ENCODE assay signal across 20 cellular contexts in the genomic region with DNA sequence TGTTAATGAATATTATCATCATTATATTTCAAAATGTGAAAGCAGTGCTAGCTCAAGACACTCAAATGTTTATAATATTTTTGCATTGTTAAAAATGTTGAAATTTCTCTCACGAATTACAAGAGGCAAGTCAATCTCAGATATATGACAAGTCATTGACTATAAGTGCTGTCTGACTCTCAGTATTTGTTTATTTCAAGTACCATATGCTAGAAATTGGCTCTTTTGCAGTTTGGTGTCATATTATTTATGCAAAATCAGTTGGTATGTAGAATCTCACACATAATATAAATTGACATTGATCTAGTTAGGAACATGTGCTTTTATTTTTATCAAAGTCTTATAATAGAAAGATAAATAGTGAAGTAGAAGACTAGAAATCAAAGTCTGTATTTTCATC.
A peak's percentile ranks its signal among the peaks of the same experiment; 100 is the strongest.
DNase-seq lines count a peak whose midpoint lies in the region; ATAC-seq and TF ChIP-seq lines count a peak whose summit lies in the region.
"Had no signal": no experiment of that assay in that cellular context is flagged by ENCODE, and none has a peak within 500 bp of the region (broad histone marks: within the 10 kb centered on the region; RNA-seq: fewer than 3 reads in every experiment).

No MANE protein-coding gene starts in this region.

- H3K4me2 ChIP-seq in GM23248 (ENCODE audit: unreplicated experiment) (peak overlapping the region; percentile 31), osteoblast (ENCODE audit: insufficient read depth, low read length) (no peak overlapping the region)

- in situ Hi-C loops in GM23248 (cut with MboI): no loop called here

- intact Hi-C loops in heart left ventricle (cut with DNase I): no loop called here

- H3K36me3 ChIP-seq in GM23248 (ENCODE audit: low read depth) (no peaks in the 10 kb centered on the region), osteoblast (ENCODE audit: insufficient read depth, low read length) (no peaks in the 10 kb centered on the region), heart left ventricle (peaks cover 0 to 41% (median 0%) of the 10 kb centered on the region in 9 donors)

- WGBS in GM23248 (ENCODE audit: low coverage in 1 of 2, low lambda C conversion rate in 2 of 2, missing lambda C conversion rate in 2 of 2), 2 experiments: 15 to 39% methylated on average over 1 of the region's 1 CpG
- WGBS in heart left ventricle, 4 donors: 63 to 65% (median 65%) methylated on average over 1 of the region's 1 CpG

- H3K4me1 ChIP-seq in GM23248 (ENCODE audit: insufficient read depth): peaks cover 50% of the 10 kb centered on the region
- peaks cover 27% of the 10 kb centered on the region for H3K4me1 ChIP-seq in osteoblast (ENCODE audit: insufficient read depth, low read length)
- peaks cover 0 to 82% (median 11%) of the 10 kb centered on the region in 12 donors for H3K4me1 ChIP-seq in heart left ventricle

- no peak overlapping the region for H3K4me3 ChIP-seq in GM23248
- H3K4me3 ChIP-seq in osteoblast (ENCODE audit: insufficient read depth, low read length): no peak overlapping the region
- H3K4me3 ChIP-seq in heart left ventricle: no peak overlapping the region
- H3K4me3 ChIP-seq: SK-N-MC had no signal

- H3K9me3 ChIP-seq in GM23248 (ENCODE audit: low read depth): no peaks in the 10 kb centered on the region
- H3K9me3 ChIP-seq in osteoblast (ENCODE audit: low read depth, low read length): no peaks in the 10 kb centered on the region
- H3K9me3 ChIP-seq in heart left ventricle: no peaks in the 10 kb centered on the region

- H3K9ac ChIP-seq in GM23248: no peak overlapping the region

- no peaks in the 10 kb centered on the region for H3K9me2 ChIP-seq in GM23248 (ENCODE audit: insufficient read depth)

- H3K27me3 ChIP-seq in GM23248 (replicated peaks; ENCODE audit: insufficient read depth): no peaks in the 10 kb centered on the region
- no peaks in the 10 kb centered on the region for H3K27me3 ChIP-seq in osteoblast (ENCODE audit: insufficient read depth, low read length)
- H3K27me3 ChIP-seq in heart left ventricle: no peaks in the 10 kb centered on the region

- no peak for DNase-seq in GM23248
- peak; percentile 30 for DNase-seq in HT-29 (ENCODE audit: low spot score)
- DNase-seq in osteoblast (ENCODE audit: insufficient read length, low spot score, missing footprints): no peak
- no peak for DNase-seq in activated naive CD4-positive, alpha-beta T cell treated with anti-CD3 and anti-CD28 coated beads, Interleukin-2, amount 50 U/mL, for 16 hours
- no peak for DNase-seq in NOMO-1 (lab: John Stamatoyannopoulos, UW; ENCODE audit: unreplicated experiment in 2 of 2)
- DNase-seq in heart left ventricle: no peak
- DNase-seq: CD4-positive, CD25-positive, alpha-beta regulatory T cell; DMS79 treated with DMSO at 0.1 percent for 48 hours; H9; KG1; NCI-H1092; NCI-H1436; NCI-H187 treated with DMSO at 0.1 percent for 48 hours; NCI-H2107; NCI-H2227 treated with DMSO at 0.1 percent for 48 hours; NCI-H774; SHP77 had no signal

- H3K79me2 ChIP-seq in GM23248 (ENCODE audit: insufficient read depth): no peaks in the 10 kb centered on the region
- no peaks in the 10 kb centered on the region for H3K79me2 ChIP-seq in osteoblast (ENCODE audit: insufficient read depth, low read length)

- ATAC-seq in SK-N-SH treated with all-trans-retinoic acid at 6 μM for 48 hours (peak; percentile 39; the same call in 1 of the 3 replicates), heart left ventricle (no peak)

- H3F3A ChIP-seq in GM23248 (ENCODE audit: insufficient read depth): peaks cover 35% of the 10 kb centered on the region

- H4K20me1 ChIP-seq in GM23248 (ENCODE audit: insufficient read depth) (no peaks in the 10 kb centered on the region), osteoblast (ENCODE audit: insufficient read depth, low read length) (no peaks in the 10 kb centered on the region)

- H3K27ac ChIP-seq in GM23248 (peak overlapping the region; percentile 44), osteoblast (ENCODE audit: low read depth, low read length) (peak overlapping the region; percentile 50), heart left ventricle (peak overlapping the region in 1 of 12 donors; percentile 17)
- H3K27ac ChIP-seq: HL-60, SK-N-MC had no signal

- 0 out of 2 replicates have a peak overlapping the region, but pooled peaks have one; percentile 1 for H2AFZ ChIP-seq in GM23248
- no peak overlapping the region for H2AFZ ChIP-seq in osteoblast (ENCODE audit: low read length)

- TF ChIP-seq CTCF in osteoblast (IDR thresholded peaks at IDR 0.05; ENCODE audit: extremely low read depth, low read depth, low read length) (no peak), heart left ventricle (IDR thresholded peaks at IDR 0.05) (no peak)

- TF ChIP-seq POLR2A in heart left ventricle (IDR thresholded peaks at IDR 0.05): no peak

TF ChIP-seq in SK-N-SH treated with all-trans-retinoic acid at 6 μM for 48 hours, 23 proteins besides CTCF, POLR2A, EP300 and RAD21 (continues in another document):
- TF ChIP-seq CSDC2 (CRISPR knock-in tag; IDR thresholded peaks at IDR 0.05) (no peak), ZFP3 (CRISPR knock-in tag; IDR thresholded peaks at IDR 0.05) (no peak), ZNF8 (CRISPR knock-in tag; IDR thresholded peaks at IDR 0.05) (no peak), TCF4 (CRISPR knock-in tag; IDR thresholded peaks at IDR 0.05; ENCODE audit: borderline replicate concordance) (no peak), RARB (CRISPR knock-in tag; IDR thresholded peaks at IDR 0.05) (no peak), ZNF70 (CRISPR knock-in tag; IDR thresholded peaks at IDR 0.05) (no peak), GLIS3 (CRISPR knock-in tag; IDR thresholded peaks at IDR 0.05) (no peak), OSR1 (CRISPR knock-in tag; IDR thresholded peaks at IDR 0.05) (no peak), ESRRG (CRISPR knock-in tag; IDR thresholded peaks at IDR 0.05) (no peak)
- TF ChIP-seq, protein P1, sequence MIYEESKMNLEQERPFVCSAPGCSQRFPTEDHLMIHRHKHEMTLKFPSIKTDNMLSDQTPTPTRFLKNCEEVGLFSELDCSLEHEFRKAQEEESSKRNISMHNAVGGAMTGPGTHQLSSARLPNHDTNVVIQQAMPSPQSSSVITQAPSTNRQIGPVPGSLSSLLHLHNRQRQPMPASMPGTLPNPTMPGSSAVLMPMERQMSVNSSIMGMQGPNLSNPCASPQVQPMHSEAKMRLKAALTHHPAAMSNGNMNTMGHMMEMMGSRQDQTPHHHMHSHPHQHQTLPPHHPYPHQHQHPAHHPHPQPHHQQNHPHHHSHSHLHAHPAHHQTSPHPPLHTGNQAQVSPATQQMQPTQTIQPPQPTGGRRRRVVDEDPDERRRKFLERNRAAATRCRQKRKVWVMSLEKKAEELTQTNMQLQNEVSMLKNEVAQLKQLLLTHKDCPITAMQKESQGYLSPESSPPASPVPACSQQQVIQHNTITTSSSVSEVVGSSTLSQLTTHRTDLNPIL (CRISPR knock-in tag; IDR thresholded peaks at IDR 0.05; ENCODE audit: low read depth): no peak
- TF ChIP-seq, protein P2, sequence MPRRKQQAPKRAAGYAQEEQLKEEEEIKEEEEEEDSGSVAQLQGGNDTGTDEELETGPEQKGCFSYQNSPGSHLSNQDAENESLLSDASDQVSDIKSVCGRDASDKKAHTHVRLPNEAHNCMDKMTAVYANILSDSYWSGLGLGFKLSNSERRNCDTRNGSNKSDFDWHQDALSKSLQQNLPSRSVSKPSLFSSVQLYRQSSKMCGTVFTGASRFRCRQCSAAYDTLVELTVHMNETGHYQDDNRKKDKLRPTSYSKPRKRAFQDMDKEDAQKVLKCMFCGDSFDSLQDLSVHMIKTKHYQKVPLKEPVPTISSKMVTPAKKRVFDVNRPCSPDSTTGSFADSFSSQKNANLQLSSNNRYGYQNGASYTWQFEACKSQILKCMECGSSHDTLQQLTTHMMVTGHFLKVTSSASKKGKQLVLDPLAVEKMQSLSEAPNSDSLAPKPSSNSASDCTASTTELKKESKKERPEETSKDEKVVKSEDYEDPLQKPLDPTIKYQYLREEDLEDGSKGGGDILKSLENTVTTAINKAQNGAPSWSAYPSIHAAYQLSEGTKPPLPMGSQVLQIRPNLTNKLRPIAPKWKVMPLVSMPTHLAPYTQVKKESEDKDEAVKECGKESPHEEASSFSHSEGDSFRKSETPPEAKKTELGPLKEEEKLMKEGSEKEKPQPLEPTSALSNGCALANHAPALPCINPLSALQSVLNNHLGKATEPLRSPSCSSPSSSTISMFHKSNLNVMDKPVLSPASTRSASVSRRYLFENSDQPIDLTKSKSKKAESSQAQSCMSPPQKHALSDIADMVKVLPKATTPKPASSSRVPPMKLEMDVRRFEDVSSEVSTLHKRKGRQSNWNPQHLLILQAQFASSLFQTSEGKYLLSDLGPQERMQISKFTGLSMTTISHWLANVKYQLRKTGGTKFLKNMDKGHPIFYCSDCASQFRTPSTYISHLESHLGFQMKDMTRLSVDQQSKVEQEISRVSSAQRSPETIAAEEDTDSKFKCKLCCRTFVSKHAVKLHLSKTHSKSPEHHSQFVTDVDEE (CRISPR knock-in tag; IDR thresholded peaks at IDR 0.05): no peak
- TF ChIP-seq, protein P3, sequence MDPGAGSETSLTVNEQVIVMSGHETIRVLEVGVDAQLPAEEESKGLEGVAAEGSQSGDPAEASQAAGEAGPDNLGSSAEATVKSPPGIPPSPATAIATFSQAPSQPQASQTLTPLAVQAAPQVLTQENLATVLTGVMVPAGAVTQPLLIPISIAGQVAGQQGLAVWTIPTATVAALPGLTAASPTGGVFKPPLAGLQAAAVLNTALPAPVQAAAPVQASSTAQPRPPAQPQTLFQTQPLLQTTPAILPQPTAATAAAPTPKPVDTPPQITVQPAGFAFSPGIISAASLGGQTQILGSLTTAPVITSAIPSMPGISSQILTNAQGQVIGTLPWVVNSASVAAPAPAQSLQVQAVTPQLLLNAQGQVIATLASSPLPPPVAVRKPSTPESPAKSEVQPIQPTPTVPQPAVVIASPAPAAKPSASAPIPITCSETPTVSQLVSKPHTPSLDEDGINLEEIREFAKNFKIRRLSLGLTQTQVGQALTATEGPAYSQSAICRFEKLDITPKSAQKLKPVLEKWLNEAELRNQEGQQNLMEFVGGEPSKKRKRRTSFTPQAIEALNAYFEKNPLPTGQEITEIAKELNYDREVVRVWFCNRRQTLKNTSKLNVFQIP (CRISPR knock-in tag; IDR thresholded peaks at IDR 0.05; ENCODE audit: borderline replicate concordance, low read depth): no peak
- TF ChIP-seq, protein P4, sequence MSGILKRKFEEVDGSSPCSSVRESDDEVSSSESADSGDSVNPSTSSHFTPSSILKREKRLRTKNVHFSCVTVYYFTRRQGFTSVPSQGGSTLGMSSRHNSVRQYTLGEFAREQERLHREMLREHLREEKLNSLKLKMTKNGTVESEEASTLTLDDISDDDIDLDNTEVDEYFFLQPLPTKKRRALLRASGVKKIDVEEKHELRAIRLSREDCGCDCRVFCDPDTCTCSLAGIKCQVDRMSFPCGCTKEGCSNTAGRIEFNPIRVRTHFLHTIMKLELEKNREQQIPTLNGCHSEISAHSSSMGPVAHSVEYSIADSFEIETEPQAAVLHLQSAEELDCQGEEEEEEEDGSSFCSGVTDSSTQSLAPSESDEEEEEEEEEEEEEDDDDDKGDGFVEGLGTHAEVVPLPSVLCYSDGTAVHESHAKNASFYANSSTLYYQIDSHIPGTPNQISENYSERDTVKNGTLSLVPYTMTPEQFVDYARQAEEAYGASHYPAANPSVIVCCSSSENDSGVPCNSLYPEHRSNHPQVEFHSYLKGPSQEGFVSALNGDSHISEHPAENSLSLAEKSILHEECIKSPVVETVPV (CRISPR knock-in tag; IDR thresholded peaks at IDR 0.05): no peak
